In the genomic region with DNA sequence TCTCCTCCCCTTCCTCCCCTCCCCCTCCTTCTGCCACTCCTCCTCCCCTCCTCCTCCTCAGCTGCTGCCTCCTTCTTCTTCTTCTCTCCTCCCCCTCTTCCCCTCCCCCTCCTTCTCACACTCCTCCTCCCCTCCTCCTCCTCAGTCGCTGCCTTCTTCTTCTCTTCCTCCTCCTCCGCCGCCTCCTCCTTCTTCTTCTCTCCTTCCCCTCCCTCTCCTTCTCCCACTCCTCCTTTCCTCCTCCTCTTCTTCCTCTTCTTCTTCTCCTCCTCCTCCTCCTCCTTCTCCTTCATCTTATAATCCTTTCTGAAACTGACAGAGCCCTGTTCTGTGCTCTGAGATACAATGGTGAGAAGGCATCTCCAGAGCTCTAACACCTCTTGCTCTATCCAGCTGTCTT, we compare ENCODE assay signal across 2 cellular contexts.
TF ChIP-seq lines count a peak whose summit lies in the region.

No MANE protein-coding gene starts in this region.

TF ChIP-seq in GM23338, 12 proteins besides CTCF, POLR2A, EP300 and RAD21 (continued from another document):
- TF ChIP-seq, protein P1, sequence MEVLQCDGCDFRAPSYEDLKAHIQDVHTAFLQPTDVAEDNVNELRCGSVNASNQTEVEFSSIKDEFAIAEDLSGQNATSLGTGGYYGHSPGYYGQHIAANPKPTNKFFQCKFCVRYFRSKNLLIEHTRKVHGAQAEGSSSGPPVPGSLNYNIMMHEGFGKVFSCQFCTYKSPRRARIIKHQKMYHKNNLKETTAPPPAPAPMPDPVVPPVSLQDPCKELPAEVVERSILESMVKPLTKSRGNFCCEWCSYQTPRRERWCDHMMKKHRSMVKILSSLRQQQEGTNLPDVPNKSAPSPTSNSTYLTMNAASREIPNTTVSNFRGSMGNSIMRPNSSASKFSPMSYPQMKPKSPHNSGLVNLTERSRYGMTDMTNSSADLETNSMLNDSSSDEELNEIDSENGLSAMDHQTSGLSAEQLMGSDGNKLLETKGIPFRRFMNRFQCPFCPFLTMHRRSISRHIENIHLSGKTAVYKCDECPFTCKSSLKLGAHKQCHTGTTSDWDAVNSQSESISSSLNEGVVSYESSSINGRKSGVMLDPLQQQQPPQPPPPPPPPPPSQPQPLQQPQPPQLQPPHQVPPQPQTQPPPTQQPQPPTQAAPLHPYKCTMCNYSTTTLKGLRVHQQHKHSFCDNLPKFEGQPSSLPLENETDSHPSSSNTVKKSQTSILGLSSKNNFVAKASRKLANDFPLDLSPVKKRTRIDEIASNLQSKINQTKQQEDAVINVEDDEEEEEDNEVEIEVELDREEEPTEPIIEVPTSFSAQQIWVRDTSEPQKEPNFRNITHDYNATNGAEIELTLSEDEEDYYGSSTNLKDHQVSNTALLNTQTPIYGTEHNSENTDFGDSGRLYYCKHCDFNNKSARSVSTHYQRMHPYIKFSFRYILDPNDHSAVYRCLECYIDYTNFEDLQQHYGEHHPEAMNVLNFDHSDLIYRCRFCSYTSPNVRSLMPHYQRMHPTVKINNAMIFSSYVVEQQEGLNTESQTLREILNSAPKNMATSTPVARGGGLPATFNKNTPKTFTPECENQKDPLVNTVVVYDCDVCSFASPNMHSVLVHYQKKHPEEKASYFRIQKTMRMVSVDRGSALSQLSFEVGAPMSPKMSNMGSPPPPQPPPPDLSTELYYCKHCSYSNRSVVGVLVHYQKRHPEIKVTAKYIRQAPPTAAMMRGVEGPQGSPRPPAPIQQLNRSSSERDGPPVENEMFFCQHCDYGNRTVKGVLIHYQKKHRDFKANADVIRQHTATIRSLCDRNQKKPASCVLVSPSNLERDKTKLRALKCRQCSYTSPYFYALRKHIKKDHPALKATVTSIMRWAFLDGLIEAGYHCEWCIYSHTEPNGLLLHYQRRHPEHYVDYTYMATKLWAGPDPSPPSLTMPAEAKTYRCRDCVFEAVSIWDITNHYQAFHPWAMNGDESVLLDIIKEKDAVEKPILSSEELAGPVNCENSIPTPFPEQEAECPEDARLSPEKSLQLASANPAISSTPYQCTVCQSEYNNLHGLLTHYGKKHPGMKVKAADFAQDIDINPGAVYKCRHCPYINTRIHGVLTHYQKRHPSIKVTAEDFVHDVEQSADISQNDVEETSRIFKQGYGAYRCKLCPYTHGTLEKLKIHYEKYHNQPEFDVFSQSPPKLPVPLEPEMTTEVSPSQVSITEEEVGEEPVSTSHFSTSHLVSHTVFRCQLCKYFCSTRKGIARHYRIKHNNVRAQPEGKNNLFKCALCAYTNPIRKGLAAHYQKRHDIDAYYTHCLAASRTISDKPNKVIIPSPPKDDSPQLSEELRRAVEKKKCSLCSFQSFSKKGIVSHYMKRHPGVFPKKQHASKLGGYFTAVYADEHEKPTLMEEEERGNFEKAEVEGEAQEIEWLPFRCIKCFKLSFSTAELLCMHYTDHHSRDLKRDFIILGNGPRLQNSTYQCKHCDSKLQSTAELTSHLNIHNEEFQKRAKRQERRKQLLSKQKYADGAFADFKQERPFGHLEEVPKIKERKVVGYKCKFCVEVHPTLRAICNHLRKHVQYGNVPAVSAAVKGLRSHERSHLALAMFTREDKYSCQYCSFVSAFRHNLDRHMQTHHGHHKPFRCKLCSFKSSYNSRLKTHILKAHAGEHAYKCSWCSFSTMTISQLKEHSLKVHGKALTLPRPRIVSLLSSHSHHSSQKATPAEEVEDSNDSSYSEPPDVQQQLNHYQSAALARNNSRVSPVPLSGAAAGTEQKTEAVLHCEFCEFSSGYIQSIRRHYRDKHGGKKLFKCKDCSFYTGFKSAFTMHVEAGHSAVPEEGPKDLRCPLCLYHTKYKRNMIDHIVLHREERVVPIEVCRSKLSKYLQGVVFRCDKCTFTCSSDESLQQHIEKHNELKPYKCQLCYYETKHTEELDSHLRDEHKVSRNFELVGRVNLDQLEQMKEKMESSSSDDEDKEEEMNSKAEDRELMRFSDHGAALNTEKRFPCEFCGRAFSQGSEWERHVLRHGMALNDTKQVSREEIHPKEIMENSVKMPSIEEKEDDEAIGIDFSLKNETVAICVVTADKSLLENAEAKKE (CRISPR knock-in tag; IDR thresholded peaks at IDR 0.05) = no peak
- TF ChIP-seq NANOG (IDR thresholded peaks at IDR 0.05; ENCODE audit: borderline replicate concordance) (no peak), JUNB (IDR thresholded peaks at IDR 0.05; ENCODE audit: unreplicated experiment) (no peak), CREB1 (CRISPR knock-in tag; IDR thresholded peaks at IDR 0.05; ENCODE audit: low read depth) (no peak), ZNF114 (CRISPR knock-in tag; IDR thresholded peaks at IDR 0.05) (no peak), EZH2 (IDR thresholded peaks at IDR 0.05; ENCODE audit: low read depth, unreplicated experiment) (no peak), EZH2phosphoT487 (IDR thresholded peaks at IDR 0.05; ENCODE audit: unreplicated experiment) (no peak), REST (IDR thresholded peaks at IDR 0.05; ENCODE audit: unreplicated experiment) (no peak), POLR2AphosphoS5 (IDR thresholded peaks at IDR 0.05; ENCODE audit: low read depth) (no peak)
- TF ChIP-seq, protein P2, sequence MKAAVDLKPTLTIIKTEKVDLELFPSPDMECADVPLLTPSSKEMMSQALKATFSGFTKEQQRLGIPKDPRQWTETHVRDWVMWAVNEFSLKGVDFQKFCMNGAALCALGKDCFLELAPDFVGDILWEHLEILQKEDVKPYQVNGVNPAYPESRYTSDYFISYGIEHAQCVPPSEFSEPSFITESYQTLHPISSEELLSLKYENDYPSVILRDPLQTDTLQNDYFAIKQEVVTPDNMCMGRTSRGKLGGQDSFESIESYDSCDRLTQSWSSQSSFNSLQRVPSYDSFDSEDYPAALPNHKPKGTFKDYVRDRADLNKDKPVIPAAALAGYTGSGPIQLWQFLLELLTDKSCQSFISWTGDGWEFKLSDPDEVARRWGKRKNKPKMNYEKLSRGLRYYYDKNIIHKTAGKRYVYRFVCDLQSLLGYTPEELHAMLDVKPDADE (IDR thresholded peaks at IDR 0.05) = no peak

TF ChIP-seq in WTC11, 78 proteins besides CTCF, POLR2A, EP300 and RAD21 (continued from another document):
- no peak for TF ChIP-seq SOX15 (CRISPR knock-in tag; IDR thresholded peaks at IDR 0.05)
- no peak for TF ChIP-seq MXD4 (CRISPR knock-in tag; IDR thresholded peaks at IDR 0.05; ENCODE audit: borderline replicate concordance)
- TF ChIP-seq PREB (CRISPR knock-in tag; IDR thresholded peaks at IDR 0.05; ENCODE audit: borderline replicate concordance) = no peak
- TF ChIP-seq, protein P3, sequence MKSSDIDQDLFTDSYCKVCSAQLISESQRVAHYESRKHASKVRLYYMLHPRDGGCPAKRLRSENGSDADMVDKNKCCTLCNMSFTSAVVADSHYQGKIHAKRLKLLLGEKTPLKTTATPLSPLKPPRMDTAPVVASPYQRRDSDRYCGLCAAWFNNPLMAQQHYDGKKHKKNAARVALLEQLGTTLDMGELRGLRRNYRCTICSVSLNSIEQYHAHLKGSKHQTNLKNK (CRISPR knock-in tag; IDR thresholded peaks at IDR 0.05) = no peak
- no peak for TF ChIP-seq SMAD4 (CRISPR knock-in tag; IDR thresholded peaks at IDR 0.05)
- TF ChIP-seq, protein P4, sequence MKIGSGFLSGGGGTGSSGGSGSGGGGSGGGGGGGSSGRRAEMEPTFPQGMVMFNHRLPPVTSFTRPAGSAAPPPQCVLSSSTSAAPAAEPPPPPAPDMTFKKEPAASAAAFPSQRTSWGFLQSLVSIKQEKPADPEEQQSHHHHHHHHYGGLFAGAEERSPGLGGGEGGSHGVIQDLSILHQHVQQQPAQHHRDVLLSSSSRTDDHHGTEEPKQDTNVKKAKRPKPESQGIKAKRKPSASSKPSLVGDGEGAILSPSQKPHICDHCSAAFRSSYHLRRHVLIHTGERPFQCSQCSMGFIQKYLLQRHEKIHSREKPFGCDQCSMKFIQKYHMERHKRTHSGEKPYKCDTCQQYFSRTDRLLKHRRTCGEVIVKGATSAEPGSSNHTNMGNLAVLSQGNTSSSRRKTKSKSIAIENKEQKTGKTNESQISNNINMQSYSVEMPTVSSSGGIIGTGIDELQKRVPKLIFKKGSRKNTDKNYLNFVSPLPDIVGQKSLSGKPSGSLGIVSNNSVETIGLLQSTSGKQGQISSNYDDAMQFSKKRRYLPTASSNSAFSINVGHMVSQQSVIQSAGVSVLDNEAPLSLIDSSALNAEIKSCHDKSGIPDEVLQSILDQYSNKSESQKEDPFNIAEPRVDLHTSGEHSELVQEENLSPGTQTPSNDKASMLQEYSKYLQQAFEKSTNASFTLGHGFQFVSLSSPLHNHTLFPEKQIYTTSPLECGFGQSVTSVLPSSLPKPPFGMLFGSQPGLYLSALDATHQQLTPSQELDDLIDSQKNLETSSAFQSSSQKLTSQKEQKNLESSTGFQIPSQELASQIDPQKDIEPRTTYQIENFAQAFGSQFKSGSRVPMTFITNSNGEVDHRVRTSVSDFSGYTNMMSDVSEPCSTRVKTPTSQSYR (CRISPR knock-in tag; IDR thresholded peaks at IDR 0.05) = no peak
- TF ChIP-seq, protein P5, sequence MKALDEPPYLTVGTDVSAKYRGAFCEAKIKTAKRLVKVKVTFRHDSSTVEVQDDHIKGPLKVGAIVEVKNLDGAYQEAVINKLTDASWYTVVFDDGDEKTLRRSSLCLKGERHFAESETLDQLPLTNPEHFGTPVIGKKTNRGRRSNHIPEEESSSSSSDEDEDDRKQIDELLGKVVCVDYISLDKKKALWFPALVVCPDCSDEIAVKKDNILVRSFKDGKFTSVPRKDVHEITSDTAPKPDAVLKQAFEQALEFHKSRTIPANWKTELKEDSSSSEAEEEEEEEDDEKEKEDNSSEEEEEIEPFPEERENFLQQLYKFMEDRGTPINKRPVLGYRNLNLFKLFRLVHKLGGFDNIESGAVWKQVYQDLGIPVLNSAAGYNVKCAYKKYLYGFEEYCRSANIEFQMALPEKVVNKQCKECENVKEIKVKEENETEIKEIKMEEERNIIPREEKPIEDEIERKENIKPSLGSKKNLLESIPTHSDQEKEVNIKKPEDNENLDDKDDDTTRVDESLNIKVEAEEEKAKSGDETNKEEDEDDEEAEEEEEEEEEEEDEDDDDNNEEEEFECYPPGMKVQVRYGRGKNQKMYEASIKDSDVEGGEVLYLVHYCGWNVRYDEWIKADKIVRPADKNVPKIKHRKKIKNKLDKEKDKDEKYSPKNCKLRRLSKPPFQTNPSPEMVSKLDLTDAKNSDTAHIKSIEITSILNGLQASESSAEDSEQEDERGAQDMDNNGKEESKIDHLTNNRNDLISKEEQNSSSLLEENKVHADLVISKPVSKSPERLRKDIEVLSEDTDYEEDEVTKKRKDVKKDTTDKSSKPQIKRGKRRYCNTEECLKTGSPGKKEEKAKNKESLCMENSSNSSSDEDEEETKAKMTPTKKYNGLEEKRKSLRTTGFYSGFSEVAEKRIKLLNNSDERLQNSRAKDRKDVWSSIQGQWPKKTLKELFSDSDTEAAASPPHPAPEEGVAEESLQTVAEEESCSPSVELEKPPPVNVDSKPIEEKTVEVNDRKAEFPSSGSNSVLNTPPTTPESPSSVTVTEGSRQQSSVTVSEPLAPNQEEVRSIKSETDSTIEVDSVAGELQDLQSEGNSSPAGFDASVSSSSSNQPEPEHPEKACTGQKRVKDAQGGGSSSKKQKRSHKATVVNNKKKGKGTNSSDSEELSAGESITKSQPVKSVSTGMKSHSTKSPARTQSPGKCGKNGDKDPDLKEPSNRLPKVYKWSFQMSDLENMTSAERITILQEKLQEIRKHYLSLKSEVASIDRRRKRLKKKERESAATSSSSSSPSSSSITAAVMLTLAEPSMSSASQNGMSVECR (CRISPR knock-in tag; IDR thresholded peaks at IDR 0.05; ENCODE audit: borderline replicate concordance) = no peak
- no peak for TF ChIP-seq ZNF423 (CRISPR knock-in tag; IDR thresholded peaks at IDR 0.05)
- no peak for TF ChIP-seq STAT6 (CRISPR knock-in tag; conservative IDR thresholded peaks at IDR 0.05; ENCODE audit: low read depth)
- no peak for TF ChIP-seq NR1H2 (CRISPR knock-in tag; IDR thresholded peaks at IDR 0.05)
- no peak for TF ChIP-seq TEAD4 (CRISPR knock-in tag; IDR thresholded peaks at IDR 0.05)
- TF ChIP-seq JUN (CRISPR knock-in tag; IDR thresholded peaks at IDR 0.05) = no peak
- TF ChIP-seq, protein P6, sequence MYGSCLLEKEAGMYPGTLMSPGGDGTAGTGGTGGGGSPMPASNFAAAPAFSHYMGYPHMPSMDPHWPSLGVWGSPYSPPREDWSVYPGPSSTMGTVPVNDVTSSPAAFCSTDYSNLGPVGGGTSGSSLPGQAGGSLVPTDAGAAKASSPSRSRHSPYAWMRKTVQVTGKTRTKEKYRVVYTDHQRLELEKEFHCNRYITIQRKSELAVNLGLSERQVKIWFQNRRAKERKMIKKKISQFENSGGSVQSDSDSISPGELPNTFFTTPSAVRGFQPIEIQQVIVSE (CRISPR knock-in tag; IDR thresholded peaks at IDR 0.05; ENCODE audit: borderline replicate concordance) = no peak
- no peak for TF ChIP-seq ZNF121 (CRISPR knock-in tag; IDR thresholded peaks at IDR 0.05)
